Comparison of ENCODE assay signal across 18 cellular contexts in genomic region chr17:65466547-65466946, GRCh38.
DNase-seq lines count a peak whose midpoint lies in the region; ATAC-seq and TF ChIP-seq lines count a peak whose summit lies in the region.
"Had no signal": no experiment of that assay in that cellular context is flagged by ENCODE, and none has a peak within 500 bp of the region (broad histone marks: within the 10 kb centered on the region; RNA-seq: fewer than 3 reads in every experiment).

No MANE protein-coding gene starts in this region.

- ATAC-seq in stimulated activated naive CD8-positive, alpha-beta T cell treated with anti-CD3 and anti-CD28 coated beads, Interleukin-15, amount 100 ng/mL, for 72 hours: peak; percentile 26
- ATAC-seq in stimulated activated naive CD8-positive, alpha-beta T cell treated with anti-CD3 and anti-CD28 coated beads, Interleukin-15, Interleukin-2, amounts not matched to agents 100 U/mL and 50 U/mL, for 24 hours: no peak
- peak; percentile 93 for ATAC-seq in activated T-helper 17 cell treated with anti-CD3 and anti-CD28 coated beads, Interleukin-2, amount 50 U/mL, for 72 hours (replicated peaks)
- ATAC-seq in stimulated activated effector memory CD8-positive, alpha-beta T cell treated with anti-CD3 and anti-CD28 coated beads, Interleukin-12 subunit alpha, Interleukin-12 subunit beta, amount 100 ng/mL, for 72 hours: peak; percentile 75
- ATAC-seq in Right ventricle myocardium superior (ENCODE audit: poor library complexity): no peak
- no peak for ATAC-seq in HG02763 (IDR thresholded peaks at IDR 0.05; ENCODE audit: unreplicated experiment)
- ATAC-seq in natural killer cell: no peak

- no peaks in the 10 kb centered on the region for H3K36me3 Mint-ChIP-seq in activated T-helper 17 cell treated with anti-CD3 and anti-CD28 coated beads, Interleukin-2, amount 50 U/mL, for 72 hours (ENCODE audit: low read depth)
- H3K36me3 Mint-ChIP-seq in neural crest cell (ENCODE audit: low read depth): no peaks in the 10 kb centered on the region
- H3K36me3 Mint-ChIP-seq in stimulated activated effector memory CD8-positive, alpha-beta T cell treated with anti-CD3 and anti-CD28 coated beads, Interleukin-12 subunit alpha, Interleukin-12 subunit beta, amount 100 ng/mL, for 72 hours: no peaks in the 10 kb centered on the region
- no peaks in the 10 kb centered on the region for H3K36me3 Mint-ChIP-seq in natural killer cell
- H3K36me3 Mint-ChIP-seq: CD4-positive, alpha-beta memory T cell had no signal

- DNase-seq in stimulated activated naive CD8-positive, alpha-beta T cell treated with anti-CD3 and anti-CD28 coated beads, Interleukin-15, amount 100 ng/mL, for 72 hours: no peak
- no peak for DNase-seq in stimulated activated naive CD8-positive, alpha-beta T cell treated with anti-CD3 and anti-CD28 coated beads, Interleukin-15, Interleukin-2, amounts not matched to agents 100 U/mL and 50 U/mL, for 24 hours
- DNase-seq in neural crest cell (ENCODE audit: low read depth, low spot score) (no peak), Right ventricle myocardium superior (no peak), natural killer cell (no peak)
- no peak for DNase-seq in stimulated activated effector memory CD8-positive, alpha-beta T cell treated with anti-CD3 and anti-CD28 coated beads, Interleukin-12 subunit alpha, Interleukin-12 subunit beta, amount 100 ng/mL, for 72 hours (ENCODE audit: low spot score in 2 of 2)
- DNase-seq: C1 segment of cervical spinal cord; Calu3; CD4-positive, alpha-beta memory T cell; COR-L47; DMS53; DMS79 treated with DMSO at 0.1 percent for 48 hours; GF-D8; GM23248; H7; HCEC 1CT had no signal

- H3K9me3 Mint-ChIP-seq in stimulated activated naive CD8-positive, alpha-beta T cell treated with anti-CD3 and anti-CD28 coated beads, Interleukin-15, amount 100 ng/mL, for 72 hours: no peaks in the 10 kb centered on the region
- H3K9me3 Mint-ChIP-seq in activated T-helper 17 cell treated with anti-CD3 and anti-CD28 coated beads, Interleukin-2, amount 50 U/mL, for 72 hours: peaks cover 4% of the 10 kb centered on the region
- H3K9me3 Mint-ChIP-seq in neural crest cell: peaks cover 6% of the 10 kb centered on the region
- H3K9me3 Mint-ChIP-seq in stimulated activated effector memory CD8-positive, alpha-beta T cell treated with anti-CD3 and anti-CD28 coated beads, Interleukin-12 subunit alpha, Interleukin-12 subunit beta, amount 100 ng/mL, for 72 hours: no peaks in the 10 kb centered on the region
- H3K9me3 Mint-ChIP-seq in natural killer cell: no peaks in the 10 kb centered on the region

- intact Hi-C loops in Right ventricle myocardium superior (cut with DNase I): no loop called here
- intact Hi-C loops in natural killer cell (cut with micrococcal nuclease): no loop called here

- no peak for TF ChIP-seq CTCF in neural crest cell (conservative IDR thresholded peaks at IDR 0.05)
- TF ChIP-seq CTCF in natural killer cell (IDR thresholded peaks at IDR 0.05): no peak

- no peaks in the 10 kb centered on the region for H3K4me1 Mint-ChIP-seq in stimulated activated naive CD8-positive, alpha-beta T cell treated with anti-CD3 and anti-CD28 coated beads, Interleukin-15, amount 100 ng/mL, for 72 hours
- H3K4me1 Mint-ChIP-seq in activated T-helper 17 cell treated with anti-CD3 and anti-CD28 coated beads, Interleukin-2, amount 50 U/mL, for 72 hours: peaks cover 11% of the 10 kb centered on the region
- H3K4me1 Mint-ChIP-seq in neural crest cell: peaks cover 39% of the 10 kb centered on the region
- H3K4me1 Mint-ChIP-seq in stimulated activated effector memory CD8-positive, alpha-beta T cell treated with anti-CD3 and anti-CD28 coated beads, Interleukin-12 subunit alpha, Interleukin-12 subunit beta, amount 100 ng/mL, for 72 hours: no peaks in the 10 kb centered on the region
- H3K4me1 Mint-ChIP-seq in natural killer cell: peaks cover 0 to 8% of the 10 kb centered on the region in 2 donors

- no peak overlapping the region for H3K27ac Mint-ChIP-seq in stimulated activated naive CD8-positive, alpha-beta T cell treated with anti-CD3 and anti-CD28 coated beads, Interleukin-15, amount 100 ng/mL, for 72 hours
- H3K27ac Mint-ChIP-seq in activated T-helper 17 cell treated with anti-CD3 and anti-CD28 coated beads, Interleukin-2, amount 50 U/mL, for 72 hours: no peak overlapping the region
- H3K27ac Mint-ChIP-seq in neural crest cell (ENCODE audit: unreplicated experiment) (peak overlapping the region; percentile 7), natural killer cell (no peak overlapping the region)
- no peak overlapping the region for H3K27ac Mint-ChIP-seq in stimulated activated effector memory CD8-positive, alpha-beta T cell treated with anti-CD3 and anti-CD28 coated beads, Interleukin-12 subunit alpha, Interleukin-12 subunit beta, amount 100 ng/mL, for 72 hours

- no peak overlapping the region for H3K4me3 Mint-ChIP-seq in stimulated activated naive CD8-positive, alpha-beta T cell treated with anti-CD3 and anti-CD28 coated beads, Interleukin-15, amount 100 ng/mL, for 72 hours
- H3K4me3 Mint-ChIP-seq in activated T-helper 17 cell treated with anti-CD3 and anti-CD28 coated beads, Interleukin-2, amount 50 U/mL, for 72 hours: no peak overlapping the region
- H3K4me3 Mint-ChIP-seq in neural crest cell: peak overlapping the region; percentile 39
- no peak overlapping the region for H3K4me3 Mint-ChIP-seq in stimulated activated effector memory CD8-positive, alpha-beta T cell treated with anti-CD3 and anti-CD28 coated beads, Interleukin-12 subunit alpha, Interleukin-12 subunit beta, amount 100 ng/mL, for 72 hours
- H3K4me3 Mint-ChIP-seq in natural killer cell: no peak overlapping the region
- H3K4me3 Mint-ChIP-seq: CD4-positive, alpha-beta memory T cell had no signal

- no peaks in the 10 kb centered on the region for H3K27me3 Mint-ChIP-seq in stimulated activated naive CD8-positive, alpha-beta T cell treated with anti-CD3 and anti-CD28 coated beads, Interleukin-15, amount 100 ng/mL, for 72 hours
- H3K27me3 Mint-ChIP-seq in activated T-helper 17 cell treated with anti-CD3 and anti-CD28 coated beads, Interleukin-2, amount 50 U/mL, for 72 hours: peaks cover 7% of the 10 kb centered on the region
- H3K27me3 Mint-ChIP-seq in neural crest cell (ENCODE audit: low read depth): no peaks in the 10 kb centered on the region
- H3K27me3 Mint-ChIP-seq in natural killer cell (ENCODE audit: low read depth in 2 of 2): peaks cover 12 to 27% of the 10 kb centered on the region in 2 donors

Comparison
In these comparisons a context has a peak if more than half of its experiments do, and no peak if none do; other contexts are left out.
1. ATAC-seq: peak in stimulated activated naive CD8-positive, alpha-beta T cell treated with anti-CD3 and anti-CD28 coated beads, Interleukin-15, amount 100 ng/mL, for 72 hours (single experiment), activated T-helper 17 cell treated with anti-CD3 and anti-CD28 coated beads, Interleukin-2, amount 50 U/mL, for 72 hours (single experiment) and stimulated activated effector memory CD8-positive, alpha-beta T cell treated with anti-CD3 and anti-CD28 coated beads, Interleukin-12 subunit alpha, Interleukin-12 subunit beta, amount 100 ng/mL, for 72 hours (single experiment); none in stimulated activated naive CD8-positive, alpha-beta T cell treated with anti-CD3 and anti-CD28 coated beads, Interleukin-15, Interleukin-2, amounts not matched to agents 100 U/mL and 50 U/mL, for 24 hours (single experiment), Right ventricle myocardium superior (single experiment), HG02763 (single experiment) and natural killer cell (0 of 3).